In genomic region chr1:172167801-172168596, GRCh38 we compare ENCODE assay signal across 10 cellular contexts.
DNase-seq lines count a peak whose midpoint lies in the region; ATAC-seq and TF ChIP-seq lines count a peak whose summit lies in the region.
"Had no signal": no experiment of that assay in that cellular context is flagged by ENCODE, and none has a peak within 500 bp of the region (broad histone marks: within the 10 kb centered on the region; RNA-seq: fewer than 3 reads in every experiment).

No MANE protein-coding gene starts in this region.

- H3K36me3 ChIP-seq in spleen = no peaks in the 10 kb centered on the region
- no peaks in the 10 kb centered on the region for H3K36me3 ChIP-seq in sigmoid colon

- no peak overlapping the region for H3K4me3 Mint-ChIP-seq in activated T-cell treated with anti-CD3 and anti-CD28 coated beads, Interleukin-2, amount 50 U/mL, for 72 hours
- H3K4me3 Mint-ChIP-seq: immature natural killer cell had no signal

- no peak for TF ChIP-seq EP300 in sigmoid colon (IDR thresholded peaks at IDR 0.05)

- no peaks in the 10 kb centered on the region for H3K36me3 Mint-ChIP-seq in activated T-cell treated with anti-CD3 and anti-CD28 coated beads, Interleukin-2, amount 50 U/mL, for 72 hours (ENCODE audit: insufficient read depth in 2 of 2)
- H3K36me3 Mint-ChIP-seq: immature natural killer cell had no signal

- H3K4me1 ChIP-seq in spleen = peaks cover 0 to 6% (median 0%) of the 10 kb centered on the region in 6 donors
- H3K4me1 ChIP-seq in sigmoid colon = peaks cover 0 to 12% (median 4%) of the 10 kb centered on the region in 4 donors

- H3K27ac ChIP-seq in spleen (no peak overlapping the region), sigmoid colon (no peak overlapping the region)

- TF ChIP-seq POLR2A in spleen (IDR thresholded peaks at IDR 0.05) (no peak), sigmoid colon (IDR thresholded peaks at IDR 0.05) (no peak)

- peaks cover 0 to 1% of the 10 kb centered on the region in 2 donors for H3K9me3 Mint-ChIP-seq in activated T-cell treated with anti-CD3 and anti-CD28 coated beads, Interleukin-2, amount 50 U/mL, for 72 hours
- H3K9me3 Mint-ChIP-seq: immature natural killer cell had no signal

- H3K27me3 ChIP-seq in spleen (replicated peaks in 1 of 7) = no peaks in the 10 kb centered on the region
- no peaks in the 10 kb centered on the region for H3K27me3 ChIP-seq in sigmoid colon

- DNase-seq in AG10803 (ENCODE audit: low read depth) = peak; percentile 94
- DNase-seq in NCI-H1048 (lab: John Stamatoyannopoulos, UW) = peak; percentile 11
- DNase-seq in cardiac fibroblast (ENCODE audit: low read depth in 2 of 2) = peak; percentile 63 to 94
- DNase-seq in kidney tubule cell (ENCODE audit: low spot score) = peak; percentile 81
- DNase-seq in spleen = no peak
- DNase-seq in activated CD4-positive, alpha-beta T cell treated with anti-CD3 and anti-CD28 coated beads for 48 hours = no peak
- DNase-seq in sigmoid colon = no peak
- no peak for DNase-seq in activated T-cell treated with anti-CD3 and anti-CD28 coated beads, Interleukin-2, amount 50 U/mL, for 72 hours
- DNase-seq: immature natural killer cell, trophoblast cell had no signal

- no peak for ATAC-seq in activated T-cell treated with anti-CD3 and anti-CD28 coated beads, Interleukin-2, amount 50 U/mL, for 72 hours (replicated peaks in 1 of 2)

- TF ChIP-seq CTCF in AG10803 (conservative IDR thresholded peaks at IDR 0.05; ENCODE audit: low read length) (no peak), cardiac fibroblast (IDR thresholded peaks at IDR 0.05; ENCODE audit: low read depth, low read length) (no peak), spleen (IDR thresholded peaks at IDR 0.05 in 8 of 11, conservative IDR thresholded peaks at IDR 0.05 in 3 of 11) (no peak), sigmoid colon (IDR thresholded peaks at IDR 0.05) (no peak)

- 37 to 52% (median 46%) methylated on average over 4 of the region's 4 CpGs for WGBS in spleen, 5 donors
- 9 to 45% methylated on average over 4 of the region's 4 CpGs for WGBS in sigmoid colon, 2 donors

- no peaks in the 10 kb centered on the region for H3K4me1 Mint-ChIP-seq in activated T-cell treated with anti-CD3 and anti-CD28 coated beads, Interleukin-2, amount 50 U/mL, for 72 hours (ENCODE audit: low read depth)
- H3K4me1 Mint-ChIP-seq: immature natural killer cell had no signal

- intact Hi-C loops in spleen (cut with DNase I; ENCODE audit: low total_unique reads) = no loop called here
- intact Hi-C loops in sigmoid colon (cut with DNase I) = no loop called here

- H3K9me3 ChIP-seq in spleen (no peaks in the 10 kb centered on the region), sigmoid colon (no peaks in the 10 kb centered on the region)

- H3K27ac Mint-ChIP-seq in activated T-cell treated with anti-CD3 and anti-CD28 coated beads, Interleukin-2, amount 50 U/mL, for 72 hours = no peak overlapping the region
- H3K27ac Mint-ChIP-seq: immature natural killer cell had no signal

- H3K27me3 Mint-ChIP-seq in activated T-cell treated with anti-CD3 and anti-CD28 coated beads, Interleukin-2, amount 50 U/mL, for 72 hours (ENCODE audit: low read depth) = peaks cover 4% of the 10 kb centered on the region

- H3K4me3 ChIP-seq in AG10803 (ENCODE audit: low read length) = no peak overlapping the region
- no peak overlapping the region for H3K4me3 ChIP-seq in cardiac fibroblast (replicated peaks in 1 of 2; ENCODE audit: low read depth in 2 of 2, low read length in 2 of 2)
- H3K4me3 ChIP-seq in spleen = no peak overlapping the region
- H3K4me3 ChIP-seq in sigmoid colon = no peak overlapping the region

Comparison
In these comparisons a context has a peak if more than half of its experiments do, and no peak if none do; other contexts are left out.
1. DNase-seq: peak in AG10803 (single experiment), NCI-H1048 (single experiment), cardiac fibroblast (2 of 2) and kidney tubule cell (single experiment); none in spleen (single experiment), activated CD4-positive, alpha-beta T cell treated with anti-CD3 and anti-CD28 coated beads for 48 hours (single experiment), sigmoid colon (single experiment) and activated T-cell treated with anti-CD3 and anti-CD28 coated beads, Interleukin-2, amount 50 U/mL, for 72 hours (0 of 2).